ENCODE assay signal across 8 cellular contexts in the genomic region with DNA sequence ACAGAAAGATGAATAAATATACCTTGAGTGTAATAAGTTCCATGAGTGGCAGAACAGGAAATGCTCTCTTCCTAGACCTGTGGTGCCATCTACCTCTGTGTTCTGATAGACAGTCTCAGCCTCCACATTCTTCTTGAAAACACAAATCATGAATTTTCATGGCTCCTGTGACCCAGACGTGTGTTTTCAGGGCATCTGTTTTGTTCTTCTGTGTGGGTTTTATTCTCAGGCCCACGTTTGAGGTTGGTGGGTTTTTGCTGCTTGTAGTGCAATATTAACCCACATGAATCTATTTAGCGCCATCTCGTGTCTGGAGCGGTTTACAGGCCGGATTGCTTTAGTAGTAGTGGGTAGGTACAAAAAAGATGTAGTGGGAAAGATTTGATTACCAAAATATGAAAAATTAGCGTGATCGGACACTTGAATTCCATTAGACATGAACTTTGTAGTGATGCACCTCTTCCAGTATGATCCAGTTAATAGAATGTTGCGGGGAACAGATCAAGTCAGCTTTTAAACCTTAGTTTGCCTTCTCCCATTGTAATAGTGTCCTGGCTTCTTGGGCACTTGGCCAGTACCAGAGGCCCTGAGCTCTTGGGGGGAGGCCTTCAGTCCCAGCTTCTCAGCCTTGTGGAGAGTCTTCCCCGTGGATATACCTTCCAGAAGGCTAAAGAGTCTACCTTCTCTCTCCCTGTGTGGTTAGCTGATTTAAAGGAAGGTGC.
DNase-seq lines count a peak whose midpoint lies in the region; ATAC-seq and TF ChIP-seq lines count a peak whose summit lies in the region.

No MANE protein-coding gene starts in this region.

- H3K9ac ChIP-seq in IMR-90 (ENCODE audit: low read depth, low read length): no peak overlapping the region

- no peak overlapping the region; the same call in 1 of the 2 replicates for H3K18ac ChIP-seq in IMR-90 (ENCODE audit: low read depth, low read length)

- no peak overlapping the region for H3K4me3 ChIP-seq in IMR-90 (ENCODE audit: insufficient read depth, low read depth, low read length)

- H3K27ac ChIP-seq in IMR-90 (ENCODE audit: insufficient read depth, low read length): no peak overlapping the region

- no peak overlapping the region for H2BK120ac ChIP-seq in IMR-90 (ENCODE audit: low read depth, low read length)

- TF ChIP-seq CTCF in IMR-90 (conservative IDR thresholded peaks at IDR 0.05; ENCODE audit: low read depth, low read length) (peak; percentile 53), neural crest cell (conservative IDR thresholded peaks at IDR 0.05) (peak; percentile 69)

- peak overlapping the region; percentile 66 for H4K91ac ChIP-seq in IMR-90 (ENCODE audit: insufficient read depth, low read depth, low read length)

- H3K23ac ChIP-seq in IMR-90 (ENCODE audit: low read depth, low read length): no peak overlapping the region

- no peak overlapping the region for H2BK5ac ChIP-seq in IMR-90 (ENCODE audit: low read depth, low read length, poor library complexity, severe bottlenecking)

- H3K14ac ChIP-seq in IMR-90 (replicated peaks; ENCODE audit: low read depth, low read length): no peak overlapping the region; the same call in 1 of the 2 replicates

- peak; percentile 73 for ATAC-seq in IMR-90 (ENCODE audit: low read depth)
- ATAC-seq in esophagus mucosa: peak; percentile 45
- ATAC-seq in GM18873 (IDR thresholded peaks at IDR 0.05; ENCODE audit: low FRiP score, unreplicated experiment): no peak

- peak overlapping the region in 1 of 2 experiments; percentile 25; a peak in 1 of 4 replicates for H4K8ac ChIP-seq in IMR-90 (ENCODE audit: low read depth in 2 of 2, low read length in 2 of 2)

- no peaks in the 10 kb centered on the region for H3K9me1 ChIP-seq in IMR-90 (ENCODE audit: insufficient read depth, low read length)

- no peaks in the 10 kb centered on the region for H3K27me3 Mint-ChIP-seq in neural crest cell (ENCODE audit: low read depth)

- H3K4me1 Mint-ChIP-seq in neural crest cell: peaks cover 11% of the 10 kb centered on the region

- no peak overlapping the region for H2AFZ ChIP-seq in IMR-90 (replicated peaks; ENCODE audit: low read length, poor library complexity)

- no peak overlapping the region for H4K5ac ChIP-seq in IMR-90 (ENCODE audit: low read depth, low read length)

- no peaks in the 10 kb centered on the region for H3K36me3 Mint-ChIP-seq in neural crest cell (ENCODE audit: low read depth)

- H3K9me3 ChIP-seq in IMR-90 (ENCODE audit: control insufficient read depth, insufficient read depth, low read length): no peaks in the 10 kb centered on the region

- no peaks in the 10 kb centered on the region for H3K79me1 ChIP-seq in IMR-90 (ENCODE audit: low read depth in 1 of 2, low read length in 2 of 2)

- peak overlapping the region; percentile 43; the same call in 1 of the 2 replicates for H2AK5ac ChIP-seq in IMR-90 (ENCODE audit: low read depth, low read length)

- dilution Hi-C loops in IMR-90 (cut with HindIII; ENCODE audit: low sequenced_read_pairs, unreplicated experiment): no loop called here

- intact Hi-C loops in IMR-90 (cut with micrococcal nuclease): loop anchor here (1.0 to 10.0 kb wide), 3 partner anchors 185 to 477 kb away; no protein-coding TSS in a partner anchor

- in situ Hi-C loops in IMR-90 (cut with MboI; ENCODE audit: low sequenced_read_pairs): no loop called here

- H3K4me3 Mint-ChIP-seq in neural crest cell: no peak overlapping the region

- POLR2A ChIA-PET in IMR-90 (lab: Charles Lee; ENCODE audit: unreplicated experiment): no interaction called here

- CTCF ChIA-PET in IMR-90 (lab: Yijun Ruan, JAX): interaction anchor here (0.7 kb wide), 1 partner anchor 238 kb away, joined by 3 read pairs; no protein-coding TSS in a partner anchor

- H2BK20ac ChIP-seq in IMR-90 (ENCODE audit: low read depth, low read length): no peak overlapping the region; the same call in 1 of the 2 replicates

- peak overlapping the region; percentile 36; the same call in 2 of the 3 replicates for H2BK15ac ChIP-seq in IMR-90 (ENCODE audit: low read depth, low read length)

- H2AK9ac ChIP-seq in IMR-90 (replicated peaks; ENCODE audit: low read depth, low read length, poor library complexity): no peak overlapping the region

- TF ChIP-seq RAD21 in IMR-90 (IDR thresholded peaks at IDR 0.05; ENCODE audit: low read length): peak; percentile 58

- H4K20me1 ChIP-seq in IMR-90 (ENCODE audit: insufficient read depth, low read length): no peaks in the 10 kb centered on the region

- H3K36me3 ChIP-seq in IMR-90 (ENCODE audit: control insufficient read depth, insufficient read depth, low read length): no peaks in the 10 kb centered on the region

- no peaks in the 10 kb centered on the region for H3K9me3 Mint-ChIP-seq in neural crest cell

- peaks cover 2% of the 10 kb centered on the region; the same call in 1 of the 2 replicates for H3K4me1 ChIP-seq in IMR-90 (ENCODE audit: control insufficient read depth, insufficient read depth, low read length)

- no peak overlapping the region for H3K4me2 ChIP-seq in IMR-90 (ENCODE audit: low read depth, low read length)

- no peak overlapping the region for H3K27ac Mint-ChIP-seq in neural crest cell (ENCODE audit: unreplicated experiment)

- H3K27me3 ChIP-seq in IMR-90 (ENCODE audit: control insufficient read depth, insufficient read depth, low read length): no peaks in the 10 kb centered on the region

- no TSS peak for BruUV-seq in IMR-90 (replicated peaks; lab: Mats Ljungman, UMichigan)

- peak overlapping the region; percentile 58; the same call in 1 of the 2 replicates for H3K4ac ChIP-seq in IMR-90 (ENCODE audit: low read depth, low read length)

- DNase-seq in SIG-M5 treated with dmso at 0.1 percent for 504 hours (lab: John Stamatoyannopoulos, UW; ENCODE audit: unreplicated experiment) (peak; percentile 6), SIG-M5 (lab: John Stamatoyannopoulos, UW) (no peak), IMR-90 (peak; percentile 49), RPMI7951 (ENCODE audit: low read depth) (peak; percentile 62), neural crest cell (ENCODE audit: low read depth, low spot score) (peak; percentile 49), GDM1 (lab: John Stamatoyannopoulos, UW) (no peak)

- TF ChIP-seq POLR2A in IMR-90 (IDR thresholded peaks at IDR 0.05; ENCODE audit: low read depth, low read length): no peak

- no peak overlapping the region for H3K56ac ChIP-seq in IMR-90 (ENCODE audit: extremely low read depth, insufficient read depth, low read length)

- no CpG with 5 or more reads among the region's 10 CpGs for WGBS in IMR-90 (ENCODE audit: extremely low coverage in 2 of 2, insufficient read length in 1 of 2), 2 experiments

TF ChIP-seq in IMR-90, 13 proteins besides CTCF, POLR2A, EP300 and RAD21:
- no peak for TF ChIP-seq CEBPB (IDR thresholded peaks at IDR 0.05; ENCODE audit: low read depth, low read length)
- TF ChIP-seq, protein P1, sequence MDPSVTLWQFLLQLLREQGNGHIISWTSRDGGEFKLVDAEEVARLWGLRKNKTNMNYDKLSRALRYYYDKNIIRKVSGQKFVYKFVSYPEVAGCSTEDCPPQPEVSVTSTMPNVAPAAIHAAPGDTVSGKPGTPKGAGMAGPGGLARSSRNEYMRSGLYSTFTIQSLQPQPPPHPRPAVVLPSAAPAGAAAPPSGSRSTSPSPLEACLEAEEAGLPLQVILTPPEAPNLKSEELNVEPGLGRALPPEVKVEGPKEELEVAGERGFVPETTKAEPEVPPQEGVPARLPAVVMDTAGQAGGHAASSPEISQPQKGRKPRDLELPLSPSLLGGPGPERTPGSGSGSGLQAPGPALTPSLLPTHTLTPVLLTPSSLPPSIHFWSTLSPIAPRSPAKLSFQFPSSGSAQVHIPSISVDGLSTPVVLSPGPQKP (IDR thresholded peaks at IDR 0.05; ENCODE audit: borderline replicate concordance, low read depth, low read length): no peak
- no peak for TF ChIP-seq MAFK (IDR thresholded peaks at IDR 0.05; ENCODE audit: low read depth, low read length)
- peak; percentile 47 for TF ChIP-seq SMC3 (IDR thresholded peaks at IDR 0.05; ENCODE audit: low read depth, low read length)
- TF ChIP-seq MAZ (IDR thresholded peaks at IDR 0.05; ENCODE audit: borderline replicate concordance, low read depth, low read length): no peak
- TF ChIP-seq FOS (IDR thresholded peaks at IDR 0.05; ENCODE audit: low read depth, low read length): no peak
- TF ChIP-seq CHD1 (IDR thresholded peaks at IDR 0.05; ENCODE audit: low read depth, low read length): no peak

Comparison
In these comparisons a context has a peak if more than half of its experiments do, and no peak if none do; other contexts are left out.
1. DNase-seq: peak in SIG-M5 treated with dmso at 0.1 percent for 504 hours (single experiment), IMR-90 (single experiment), RPMI7951 (single experiment) and neural crest cell (single experiment); none in SIG-M5 (single experiment) and GDM1 (single experiment).